In genomic region chr17:37490022-37490587, GRCh38 we compare ENCODE assay signal across 1 cellular context.
TF ChIP-seq lines count a peak whose summit lies in the region.

No MANE protein-coding gene starts in this region.

TF ChIP-seq in GM23338, 12 proteins besides CTCF, POLR2A, EP300 and RAD21 (continued from another document):
- TF ChIP-seq, protein P1, sequence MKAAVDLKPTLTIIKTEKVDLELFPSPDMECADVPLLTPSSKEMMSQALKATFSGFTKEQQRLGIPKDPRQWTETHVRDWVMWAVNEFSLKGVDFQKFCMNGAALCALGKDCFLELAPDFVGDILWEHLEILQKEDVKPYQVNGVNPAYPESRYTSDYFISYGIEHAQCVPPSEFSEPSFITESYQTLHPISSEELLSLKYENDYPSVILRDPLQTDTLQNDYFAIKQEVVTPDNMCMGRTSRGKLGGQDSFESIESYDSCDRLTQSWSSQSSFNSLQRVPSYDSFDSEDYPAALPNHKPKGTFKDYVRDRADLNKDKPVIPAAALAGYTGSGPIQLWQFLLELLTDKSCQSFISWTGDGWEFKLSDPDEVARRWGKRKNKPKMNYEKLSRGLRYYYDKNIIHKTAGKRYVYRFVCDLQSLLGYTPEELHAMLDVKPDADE (IDR thresholded peaks at IDR 0.05) = no peak
- no peak for TF ChIP-seq EZH2 (IDR thresholded peaks at IDR 0.05; ENCODE audit: low read depth, unreplicated experiment)
- TF ChIP-seq NANOG (IDR thresholded peaks at IDR 0.05; ENCODE audit: borderline replicate concordance) = no peak
- TF ChIP-seq ZNF331 (CRISPR knock-in tag; IDR thresholded peaks at IDR 0.05; ENCODE audit: low read depth) = no peak
- TF ChIP-seq JUNB (IDR thresholded peaks at IDR 0.05; ENCODE audit: unreplicated experiment) = no peak
- TF ChIP-seq STAT1 (IDR thresholded peaks at IDR 0.05; ENCODE audit: unreplicated experiment) = no peak
- TF ChIP-seq EZH2phosphoT487 (IDR thresholded peaks at IDR 0.05; ENCODE audit: unreplicated experiment) = no peak
- no peak for TF ChIP-seq ZNF462 (CRISPR knock-in tag; IDR thresholded peaks at IDR 0.05)
- TF ChIP-seq POLR2AphosphoS5 (IDR thresholded peaks at IDR 0.05; ENCODE audit: low read depth) = no peak
- no peak for TF ChIP-seq CREB1 (CRISPR knock-in tag; IDR thresholded peaks at IDR 0.05; ENCODE audit: low read depth)
